Comparison of ENCODE assay signal across 14 cellular contexts in the genomic region with DNA sequence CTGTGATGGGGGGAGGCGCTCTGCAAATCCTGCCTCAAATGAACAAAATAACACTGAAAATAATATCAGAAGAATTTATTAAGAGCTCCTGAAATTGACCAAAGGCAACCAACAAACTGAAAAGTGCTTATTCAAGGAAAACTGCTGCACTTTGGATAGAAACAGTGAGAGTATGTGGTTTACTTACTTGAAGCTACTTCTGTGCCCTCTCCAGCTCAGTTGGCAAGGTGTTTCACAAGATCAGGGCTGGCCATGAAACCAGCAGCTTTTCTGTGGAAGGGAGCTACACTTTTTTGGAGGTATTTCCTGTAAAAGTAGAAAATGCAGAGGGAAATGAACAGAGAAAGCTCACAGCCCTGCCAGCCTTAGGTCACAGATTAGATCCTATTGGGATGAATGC.
DNase-seq lines count a peak whose midpoint lies in the region; ATAC-seq and TF ChIP-seq lines count a peak whose summit lies in the region.
"Had no signal": no experiment of that assay in that cellular context is flagged by ENCODE, and none has a peak within 500 bp of the region (broad histone marks: within the 10 kb centered on the region; RNA-seq: fewer than 3 reads in every experiment).

No MANE protein-coding gene starts in this region.

- no peaks in the 10 kb centered on the region for H3K27me3 Mint-ChIP-seq in H9 (ENCODE audit: low read depth)

- H3K4me2 ChIP-seq in H9 (ENCODE audit: insufficient read depth, insufficient read length, low read length) = no peak overlapping the region

- no peak overlapping the region for H2BK5ac ChIP-seq in H9 (ENCODE audit: insufficient read length, low read length)

- no CpG with 5 or more reads among the region's 1 CpG for WGBS in H9 (ENCODE audit: extremely low coverage, insufficient read length, low lambda C conversion rate)
- 91 to 94% methylated on average over 1 of the region's 1 CpG for WGBS in thyroid gland, 2 donors

- in situ Hi-C loops in GM13977 (cut with MboI; ENCODE audit: low pct_unique_long_range_greater_than_20kb, low sequenced_read_pairs, unreplicated experiment) = no loop called here

- no peaks in the 10 kb centered on the region for H3K9me3 Mint-ChIP-seq in H9

- H4K20me1 ChIP-seq in H9 (ENCODE audit: control insufficient read depth, insufficient read depth, insufficient read length) = no peaks in the 10 kb centered on the region

- H3K14ac ChIP-seq in H9 (ENCODE audit: insufficient read depth, low read length) = no peak overlapping the region

- peak; percentile 74 for ATAC-seq in left lung
- ATAC-seq in GM21515 (IDR thresholded peaks at IDR 0.05; ENCODE audit: unreplicated experiment) = no peak
- ATAC-seq: CD8-positive, alpha-beta T cell; HCT116 had no signal

- no peaks in the 10 kb centered on the region for H3K23me2 ChIP-seq in H9 (ENCODE audit: insufficient read length, low read depth, low read length, poor library complexity, severe bottlenecking)

- H2BK120ac ChIP-seq in H9 (ENCODE audit: low read depth, low read length, poor library complexity, severe bottlenecking) = no peak overlapping the region

- H2BK15ac ChIP-seq in H9 (ENCODE audit: low read depth, low read length) = no peak overlapping the region

- no peak overlapping the region for H2AK5ac ChIP-seq in H9 (ENCODE audit: insufficient read length, low read length)

- no peak overlapping the region for H2BK12ac ChIP-seq in H9 (ENCODE audit: insufficient read length, low read depth, low read length)

- H3K4me3 ChIP-seq in left lung (no peak overlapping the region), thyroid gland (replicated peaks in 1 of 3) (no peak overlapping the region)

- no peaks in the 10 kb centered on the region for H3K36me3 Mint-ChIP-seq in H9 (ENCODE audit: insufficient read depth in 1 of 3, low read depth in 3 of 3)
- H3K36me3 Mint-ChIP-seq: CD8-positive, alpha-beta T cell had no signal

- H3K18ac ChIP-seq in H9 (ENCODE audit: insufficient read length, low read depth, low read length) = no peak overlapping the region

- TF ChIP-seq CTCF in H9 (conservative IDR thresholded peaks at IDR 0.05) (no peak), left lung (IDR thresholded peaks at IDR 0.05) (no peak), thyroid gland (IDR thresholded peaks at IDR 0.05) (no peak), GM13977 (IDR thresholded peaks at IDR 0.05; ENCODE audit: extremely low read depth, insufficient read depth, missing control alignments) (no peak)

- H3K36me3 ChIP-seq in left lung (no peaks in the 10 kb centered on the region), thyroid gland (no peaks in the 10 kb centered on the region)

- H3K27me3 ChIP-seq in H9 (ENCODE audit: insufficient read depth, low read length) (no peaks in the 10 kb centered on the region), left lung (no peaks in the 10 kb centered on the region), thyroid gland (no peaks in the 10 kb centered on the region)

- H3K4me3 Mint-ChIP-seq in H9 = no peak overlapping the region
- H3K4me3 Mint-ChIP-seq: CD8-positive, alpha-beta T cell had no signal

- no peaks in the 10 kb centered on the region for H3K79me2 ChIP-seq in H9 (ENCODE audit: insufficient read depth, low read length)

- no peak overlapping the region for H3K27ac Mint-ChIP-seq in H9
- H3K27ac Mint-ChIP-seq: CD8-positive, alpha-beta T cell had no signal

- no peak overlapping the region for H3K56ac ChIP-seq in H9 (ENCODE audit: insufficient read length, low read depth, low read length)

- H3K27ac ChIP-seq in H9 (ENCODE audit: insufficient read length, low read depth, low read length) (no peak overlapping the region), left lung (no peak overlapping the region), thyroid gland (no peak overlapping the region)

- peak overlapping the region; percentile 11 for H2AFZ ChIP-seq in H9 (ENCODE audit: low read length)

- no peak overlapping the region for H3K9ac ChIP-seq in H9 (ENCODE audit: extremely low read depth, insufficient read length, low read length)

- no peaks in the 10 kb centered on the region for H3K79me1 ChIP-seq in H9 (ENCODE audit: insufficient read depth, low read depth, low read length, poor library complexity, severe bottlenecking)

- H3T11ph ChIP-seq in H9 (ENCODE audit: low read length) = no peak overlapping the region

- peaks cover 3 to 6% of the 10 kb centered on the region in 2 experiments; a peak in 2 of 4 replicates for H3K4me1 Mint-ChIP-seq in H9

- H3K4me1 ChIP-seq in H9 (ENCODE audit: insufficient read depth, low read length) (no peaks in the 10 kb centered on the region), left lung (no peaks in the 10 kb centered on the region), thyroid gland (no peaks in the 10 kb centered on the region)
- H3K4me1 ChIP-seq: Caco-2 had no signal

- H3K23ac ChIP-seq in H9 (ENCODE audit: insufficient read length, low read depth, low read length) = no peak overlapping the region

- no peak for DNase-seq in H9
- no peak for DNase-seq in left lung
- peak; percentile 8 to 9 for DNase-seq in thyroid gland
- DNase-seq in stimulated activated CD4-positive, alpha-beta T cell treated with anti-CD3 and anti-CD28 coated beads, Interleukin-4, amount 100 ng/mL, for 1 hour = no peak
- no peak for DNase-seq in GM13977 (ENCODE audit: low spot score)
- DNase-seq: C1 segment of cervical spinal cord; Caco-2; CD8-positive, alpha-beta T cell; DMS153; DND-41; GOT3; H7 had no signal

- no peak overlapping the region for H3K4ac ChIP-seq in H9 (ENCODE audit: low read depth, low read length)

- H2BK20ac ChIP-seq in H9 (ENCODE audit: low read depth, low read length, poor library complexity, severe bottlenecking) = no peak overlapping the region

- H3K9me3 ChIP-seq in H9 (ENCODE audit: control insufficient read depth, low read depth, low read length) (no peaks in the 10 kb centered on the region), left lung (no peaks in the 10 kb centered on the region), thyroid gland (no peaks in the 10 kb centered on the region)
- H3K9me3 ChIP-seq: Caco-2 had no signal

- no peak overlapping the region for H4K5ac ChIP-seq in H9 (ENCODE audit: insufficient read length, low read depth, low read length)

- H4K91ac ChIP-seq in H9 (ENCODE audit: insufficient read length, low read depth, low read length) = no peak overlapping the region

- intact Hi-C loops in left lung (cut with DNase I) = no loop called here
- intact Hi-C loops in thyroid gland (cut with DNase I) = no loop called here

- no peak for TF ChIP-seq POLR2A in thyroid gland (IDR thresholded peaks at IDR 0.05)

- H4K8ac ChIP-seq in H9 (replicated peaks; ENCODE audit: insufficient read length, low read depth, low read length) = no peak overlapping the region

Comparison
In these comparisons a context has a peak if more than half of its experiments do, and no peak if none do; other contexts are left out.
1. DNase-seq: peak in thyroid gland (2 of 2); none in H9 (single experiment), left lung (0 of 2), stimulated activated CD4-positive, alpha-beta T cell treated with anti-CD3 and anti-CD28 coated beads, Interleukin-4, amount 100 ng/mL, for 1 hour (single experiment) and GM13977 (single experiment).